Comparison of ENCODE assay signal across 1 cellular context in the genomic region with DNA sequence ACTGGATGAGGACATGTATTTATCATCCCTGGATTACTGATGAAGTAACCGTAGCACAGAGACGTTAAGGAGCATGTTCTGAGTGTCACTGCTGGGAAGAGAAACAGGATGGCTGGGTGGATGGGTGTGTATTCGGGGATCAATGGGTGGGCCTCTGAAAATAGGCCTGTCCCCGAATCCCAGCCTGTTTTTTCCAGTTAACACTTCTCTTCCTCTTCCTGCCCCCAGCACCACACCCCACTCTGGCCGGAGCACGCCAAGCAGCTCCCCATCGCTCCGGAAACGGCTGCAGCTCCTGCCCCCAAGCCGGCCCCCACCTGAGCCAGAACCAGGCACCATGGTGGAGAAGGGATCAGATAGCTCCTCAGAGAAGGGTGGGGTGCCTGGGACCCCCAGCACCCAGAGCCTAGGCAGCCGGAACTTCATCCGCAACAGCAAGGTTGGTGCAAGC.
TF ChIP-seq lines count a peak whose summit lies in the region.

No MANE protein-coding gene starts in this region.

TF ChIP-seq in IMR-90, 13 proteins besides CTCF, POLR2A, EP300 and RAD21:
- TF ChIP-seq ELK1 (IDR thresholded peaks at IDR 0.05; ENCODE audit: borderline replicate concordance, low read depth, low read length): no peak
- no peak for TF ChIP-seq RFX5 (IDR thresholded peaks at IDR 0.05; ENCODE audit: low read depth, low read length)
- no peak for TF ChIP-seq RCOR1 (IDR thresholded peaks at IDR 0.05; ENCODE audit: insufficient replicate concordance, low read length)
- no peak for TF ChIP-seq MXI1 (IDR thresholded peaks at IDR 0.05; ENCODE audit: borderline replicate concordance, low read depth, low read length)
- no peak for TF ChIP-seq MAFK (IDR thresholded peaks at IDR 0.05; ENCODE audit: low read depth, low read length)
- no peak for TF ChIP-seq BHLHE40 (IDR thresholded peaks at IDR 0.05; ENCODE audit: low read depth, low read length)
- no peak for TF ChIP-seq SMC3 (IDR thresholded peaks at IDR 0.05; ENCODE audit: low read depth, low read length)
- no peak for TF ChIP-seq FOS (IDR thresholded peaks at IDR 0.05; ENCODE audit: low read depth, low read length)
- no peak for TF ChIP-seq CHD1 (IDR thresholded peaks at IDR 0.05; ENCODE audit: low read depth, low read length)
